In genomic region chr18:11147962-11148654, GRCh38 we compare ENCODE assay signal across 1 cellular context.
TF ChIP-seq lines count a peak whose summit lies in the region.

No MANE protein-coding gene starts in this region.

TF ChIP-seq in H1, 55 proteins besides CTCF, POLR2A, EP300 and RAD21:
- TF ChIP-seq ASH2L (IDR thresholded peaks at IDR 0.05; ENCODE audit: low read length) (peak; percentile 7), SUZ12 (IDR thresholded peaks at IDR 0.05; ENCODE audit: low read length) (peak; percentile 60), NANOG (IDR thresholded peaks at IDR 0.05; ENCODE audit: insufficient read depth, low read depth, low read length, poor library complexity, severe bottlenecking) (no peak), KDM4A (IDR thresholded peaks at IDR 0.05; ENCODE audit: low read depth, low read length, severe bottlenecking) (peak; percentile 48), NRF1 (IDR thresholded peaks at IDR 0.05; ENCODE audit: low read depth, low read length) (no peak), BACH1 (IDR thresholded peaks at IDR 0.05; ENCODE audit: low read length) (no peak), POU5F1 (IDR thresholded peaks at IDR 0.05; ENCODE audit: low read depth, low read length) (no peak), BRCA1 (IDR thresholded peaks at IDR 0.05; ENCODE audit: low read depth, low read length) (no peak), TBP (IDR thresholded peaks at IDR 0.05; ENCODE audit: low read depth, low read length) (no peak), TAF7 (optimal IDR thresholded peaks at IDR 0.05; ENCODE audit: borderline replicate concordance, low read depth, low read length) (no peak), GTF2F1 (IDR thresholded peaks at IDR 0.05; ENCODE audit: borderline replicate concordance, low read depth, low read length) (no peak), JUN (IDR thresholded peaks at IDR 0.05; ENCODE audit: low read depth, low read length) (no peak)
